ENCODE assay signal across 21 cellular contexts in the genomic region with DNA sequence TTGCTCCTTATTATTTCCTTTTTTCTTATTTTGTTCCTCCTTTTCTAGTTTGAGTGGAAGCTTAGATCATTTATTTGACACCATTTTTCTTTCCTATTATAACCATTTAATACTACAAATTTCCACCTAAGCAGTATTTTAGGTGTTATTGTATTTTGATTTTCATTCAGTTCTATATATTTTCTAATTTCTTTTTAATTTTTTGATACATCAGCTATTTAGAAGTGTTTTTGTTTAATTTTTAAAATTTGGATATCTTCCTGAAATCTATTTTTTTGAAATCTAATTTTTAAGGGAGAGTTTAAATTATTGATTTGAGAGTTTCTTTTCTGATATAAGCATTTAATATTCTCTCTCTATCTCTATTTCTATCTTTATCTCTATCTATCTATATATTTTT.
A peak's percentile ranks its signal among the peaks of the same experiment; 100 is the strongest.
DNase-seq lines count a peak whose midpoint lies in the region; ATAC-seq and FAIRE-seq lines count a peak whose summit lies in the region.
"Had no signal": no experiment of that assay in that cellular context is flagged by ENCODE, and none has a peak within 500 bp of the region (broad histone marks: within the 10 kb centered on the region; RNA-seq: fewer than 3 reads in every experiment).

No MANE protein-coding gene starts in this region.

- H3K4me1 ChIP-seq in SJSA1 (replicated peaks) (peaks cover 27% of the 10 kb centered on the region), mesenchymal stem cell (ENCODE audit: control insufficient read depth, insufficient read depth, low read depth, low read length) (no peaks in the 10 kb centered on the region)
- H3K4me1 ChIP-seq: A549 had no signal

- H2BK15ac ChIP-seq in mesenchymal stem cell (ENCODE audit: low read depth, poor library complexity, severe bottlenecking), result no peak overlapping the region

- FAIRE-seq in endometrium (lab: Jason Lieb, UNC), result peak; percentile 46
- FAIRE-seq: A549, D721Med, GM12892, HTR-8/SVneo had no signal

- no peak overlapping the region for H2AFZ ChIP-seq in mesenchymal stem cell (ENCODE audit: low read depth, low read length)
- H2AFZ ChIP-seq: GM23338 had no signal

- no peak overlapping the region for H4K91ac ChIP-seq in mesenchymal stem cell (ENCODE audit: low read length)

- no peak overlapping the region for H2AK5ac ChIP-seq in mesenchymal stem cell (ENCODE audit: low read length, severe bottlenecking)

- H3K4me3 ChIP-seq in SJSA1 (no peak overlapping the region), mesenchymal stem cell (ENCODE audit: insufficient read depth in 1 of 2, low read depth in 1 of 2, low read length in 2 of 2) (no peak overlapping the region)
- H3K4me3 ChIP-seq: A549, GM23338 had no signal

- no peak overlapping the region for H3K14ac ChIP-seq in mesenchymal stem cell (ENCODE audit: low read length in 2 of 2)

- H3K4me2 ChIP-seq in mesenchymal stem cell (ENCODE audit: low read length, poor library complexity, severe bottlenecking), result no peak overlapping the region
- H3K4me2 ChIP-seq: A549, GM23338 had no signal

- H3K23ac ChIP-seq in mesenchymal stem cell (ENCODE audit: low read length in 2 of 2), result no peak overlapping the region

- peak overlapping the region; percentile 66 for H2BK5ac ChIP-seq in mesenchymal stem cell (ENCODE audit: low read depth, low read length, poor library complexity, severe bottlenecking)

- H2BK120ac ChIP-seq in mesenchymal stem cell (ENCODE audit: low read depth, low read length), result no peak overlapping the region

- DNase-seq in SJSA1 (ENCODE audit: low read depth in 1 of 2, low spot score in 2 of 2) (no peak), mesenchymal stem cell (no peak), NCI-H2107 (lab: John Stamatoyannopoulos, UW) (no peak), NCI-H1105 treated with DMSO at 0.1 percent for 48 hours (lab: John Stamatoyannopoulos, UW) (no peak)
- no peak for DNase-seq in activated naive CD4-positive, alpha-beta T cell treated with Interleukin-2 at 50 U/mL for 16 hours
- DNase-seq in stimulated activated naive CD8-positive, alpha-beta T cell treated with anti-CD3 and anti-CD28 coated beads, Interleukin-15, Interleukin-2, amounts not matched to agents 100 U/mL and 50 U/mL, for 24 hours, result no peak
- DNase-seq: AML-193; Caco-2; CD4-positive, alpha-beta T cell; GDM1; H7; HFFc6; IMR-90 had no signal

- no peak overlapping the region for H2BK12ac ChIP-seq in mesenchymal stem cell (ENCODE audit: low read length in 2 of 2)

- no peaks in the 10 kb centered on the region for H3K9me3 ChIP-seq in SJSA1 (replicated peaks)
- no peaks in the 10 kb centered on the region for H3K9me3 ChIP-seq in mesenchymal stem cell (ENCODE audit: control insufficient read depth, low read length)
- H3K9me3 ChIP-seq: A549, Caco-2 had no signal

- peaks cover 1% of the 10 kb centered on the region for H3K79me1 ChIP-seq in mesenchymal stem cell (replicated peaks; ENCODE audit: low read length, poor library complexity, severe bottlenecking)

- H3K36me3 ChIP-seq in SJSA1 (no peaks in the 10 kb centered on the region), mesenchymal stem cell (ENCODE audit: control insufficient read depth in 1 of 2, insufficient read depth in 2 of 2, low read depth in 1 of 2, low read length in 2 of 2) (no peaks in the 10 kb centered on the region)

- peak overlapping the region; percentile 92 for H3K27ac ChIP-seq in SJSA1
- H3K27ac ChIP-seq in mesenchymal stem cell (ENCODE audit: low read length, poor library complexity, severe bottlenecking), result no peak overlapping the region
- H3K27ac ChIP-seq: A549, C4-2B had no signal

- no peak for ATAC-seq in stimulated activated naive CD8-positive, alpha-beta T cell treated with anti-CD3 and anti-CD28 coated beads, Interleukin-15, Interleukin-2, amounts not matched to agents 100 U/mL and 50 U/mL, for 24 hours
- ATAC-seq: A549, GM23338, HCT116 had no signal

- H3K4ac ChIP-seq in mesenchymal stem cell (ENCODE audit: low read depth in 1 of 2, low read length in 2 of 2), result no peak overlapping the region

- H3K9ac ChIP-seq in mesenchymal stem cell (ENCODE audit: low read length), result no peak overlapping the region

- H3K27me3 ChIP-seq in SJSA1 (replicated peaks) (no peaks in the 10 kb centered on the region), mesenchymal stem cell (ENCODE audit: control insufficient read depth in 1 of 2, insufficient read depth in 1 of 2, low read length in 2 of 2) (no peaks in the 10 kb centered on the region)

- no peak overlapping the region for H3K18ac ChIP-seq in mesenchymal stem cell (ENCODE audit: low read depth in 1 of 2, low read length in 2 of 2)

- H4K8ac ChIP-seq in mesenchymal stem cell (ENCODE audit: low read length), result no peak overlapping the region
